ENCODE assay signal across 15 cellular contexts in the genomic region with DNA sequence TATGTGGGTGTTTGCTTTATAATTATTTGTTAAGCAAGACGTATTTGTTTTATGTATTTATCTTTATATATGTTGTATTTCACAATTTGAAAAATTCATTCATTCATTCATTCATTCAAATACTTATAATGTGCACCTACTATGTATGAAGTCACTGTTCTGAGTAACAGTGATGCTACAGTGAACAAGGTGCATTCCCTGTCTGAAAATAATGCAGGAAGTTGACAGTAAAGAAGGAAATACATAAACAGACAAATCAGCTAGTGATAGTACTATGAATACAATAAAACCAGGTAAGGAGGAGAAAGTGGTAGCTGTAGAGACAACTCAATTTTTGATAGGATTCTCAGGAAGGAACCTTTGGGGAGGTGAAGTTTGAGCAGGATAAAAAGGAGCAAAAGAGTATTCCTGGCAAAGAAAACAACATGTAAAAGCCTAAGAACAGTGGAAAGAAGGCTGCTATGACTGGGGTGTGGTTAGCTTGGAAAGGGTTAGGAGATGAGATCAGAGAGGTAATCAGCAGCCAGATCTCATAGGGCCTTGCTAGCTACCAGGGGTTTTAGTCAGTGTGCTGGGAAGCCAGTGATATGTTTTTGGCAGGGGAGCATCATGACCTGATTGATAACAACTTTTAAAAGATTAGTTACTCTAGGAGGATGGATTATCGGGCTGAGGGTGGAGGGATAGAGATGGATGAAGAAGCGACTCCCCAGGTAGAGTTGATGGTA. TPM values are rescaled to one million over a fixed set of nuclear protein-coding genes. Genes with fewer than 3 reads are reported as not detected.
DNase-seq lines count a peak whose midpoint lies in the region; ATAC-seq and TF ChIP-seq lines count a peak whose summit lies in the region.
"Had no signal": no experiment of that assay in that cellular context is flagged by ENCODE, and none has a peak within 500 bp of the region (broad histone marks: within the 10 kb centered on the region; RNA-seq: fewer than 3 reads in every experiment).

No MANE protein-coding gene starts in this region.

- peaks cover 6% of the 10 kb centered on the region for H3K36me3 Mint-ChIP-seq in MCF 10A (ENCODE audit: insufficient read depth, unreplicated experiment)
- H3K36me3 Mint-ChIP-seq in T-helper 2 cell treated with Interferon-gamma antibody and Interleukin-4, amounts not matched to agents 5 μg/mL and 100 μg/mL, for 36 hours (ENCODE audit: low read depth): peaks cover 29% of the 10 kb centered on the region

- H3K4me2 ChIP-seq in mammary epithelial cell (ENCODE audit: insufficient read depth, low read depth, low read length): no peak overlapping the region

- no peak overlapping the region for H3K9ac ChIP-seq in mammary epithelial cell (ENCODE audit: insufficient read depth, low read length)

- no peaks in the 10 kb centered on the region for H4K20me1 ChIP-seq in mammary epithelial cell (ENCODE audit: insufficient read depth, low read length)

- dilution Hi-C loops in mammary epithelial cell (cut with HindIII; ENCODE audit: low sequenced_read_pairs): no loop called here

- no peak overlapping the region for H2AFZ ChIP-seq in mammary epithelial cell (ENCODE audit: low read depth, low read length)

- no peaks in the 10 kb centered on the region for H3K9me3 Mint-ChIP-seq in MCF 10A (ENCODE audit: unreplicated experiment)
- H3K9me3 Mint-ChIP-seq in T-helper 2 cell treated with Interferon-gamma antibody and Interleukin-4, amounts not matched to agents 5 μg/mL and 100 μg/mL, for 36 hours: no peaks in the 10 kb centered on the region

- H3K27me3 Mint-ChIP-seq in MCF 10A (ENCODE audit: insufficient read depth, unreplicated experiment): no peaks in the 10 kb centered on the region
- H3K27me3 Mint-ChIP-seq in T-helper 2 cell treated with Interferon-gamma antibody and Interleukin-4, amounts not matched to agents 5 μg/mL and 100 μg/mL, for 36 hours (ENCODE audit: low read depth): no peaks in the 10 kb centered on the region

- no peaks in the 10 kb centered on the region for H3K79me2 ChIP-seq in mammary epithelial cell (ENCODE audit: insufficient read depth, low read length)

- POLR2A ChIA-PET in MCF 10A (lab: Yijun Ruan, JAX): interaction anchor here (0.8 to 3.2 kb wide), 7 partner anchors 17 to 81 kb away, joined by 3 to 25 read pairs (median 6); a partner anchor contains a TSS

- H3K4me1 ChIP-seq in mammary epithelial cell (ENCODE audit: insufficient read depth, low read length): no peaks in the 10 kb centered on the region
- H3K4me1 ChIP-seq: gastrocnemius medialis, tibial nerve had no signal

- ATAC-seq in stimulated activated naive CD8-positive, alpha-beta T cell treated with anti-CD3 and anti-CD28 coated beads, Interleukin-15, Interleukin-2, amounts not matched to agents 100 U/mL and 50 U/mL, for 24 hours: peak; percentile 86
- ATAC-seq in HG03045 (IDR thresholded peaks at IDR 0.05; ENCODE audit: unreplicated experiment): no peak
- ATAC-seq: gastrocnemius medialis had no signal

- intact Hi-C loops in mammary epithelial cell (cut with micrococcal nuclease): no loop called here
- intact Hi-C loops in MCF 10A (cut with micrococcal nuclease): no loop called here

- no peaks in the 10 kb centered on the region for H3K27me3 ChIP-seq in mammary epithelial cell (ENCODE audit: insufficient read depth, low read length)

- H3K36me3 ChIP-seq in mammary epithelial cell (ENCODE audit: insufficient read depth, low read length): peaks cover 2% of the 10 kb centered on the region
- H3K36me3 ChIP-seq: gastrocnemius medialis, HAP-1, tibial nerve had no signal

- H3K27ac ChIP-seq in mammary epithelial cell (ENCODE audit: insufficient read depth, low read depth, low read length): no peak overlapping the region
- H3K27ac ChIP-seq: gastrocnemius medialis, tibial nerve, VCaP had no signal

- in situ Hi-C loops in mammary epithelial cell (cut with MboI; ENCODE audit: low sequenced_read_pairs in 2 of 2): no loop called here

- 100% methylated on average over 3 of the region's 3 CpGs for WGBS in mammary epithelial cell (ENCODE audit: low coverage, missing lambda C conversion rate)

- H3K4me1 Mint-ChIP-seq in MCF 10A (ENCODE audit: insufficient read depth, unreplicated experiment): peaks cover 11% of the 10 kb centered on the region
- H3K4me1 Mint-ChIP-seq in T-helper 2 cell treated with Interferon-gamma antibody and Interleukin-4, amounts not matched to agents 5 μg/mL and 100 μg/mL, for 36 hours (ENCODE audit: low read depth): peaks cover 56% of the 10 kb centered on the region

- DNase-seq in mammary epithelial cell: peak; percentile 48
- DNase-seq in MCF 10A (ENCODE audit: unreplicated experiment): no peak
- DNase-seq in T-helper 2 cell treated with Interferon-gamma antibody and Interleukin-4, amounts not matched to agents 5 μg/mL and 100 μg/mL, for 36 hours (ENCODE audit: low spot score): peak; percentile 70
- peak; percentile 34 for DNase-seq in epithelial cell of esophagus (ENCODE audit: low read depth)
- peak; percentile 37 for DNase-seq in stimulated activated naive CD8-positive, alpha-beta T cell treated with anti-CD3 and anti-CD28 coated beads, Interleukin-15, Interleukin-2, amounts not matched to agents 100 U/mL and 50 U/mL, for 24 hours
- DNase-seq in NCI-H526 treated with DMSO at 0.1 percent for 48 hours (lab: John Stamatoyannopoulos, UW): no peak
- no peak for DNase-seq in superior temporal gyrus (ENCODE audit: extremely low spot score)
- DNase-seq: NCI-H2107; NK-92 treated with Interleukin-12 subunit alpha and Interleukin-12 subunit beta, amount 100 ng/mL, for 24 hours had no signal

- TF ChIP-seq CTCF in mammary epithelial cell (conservative IDR thresholded peaks at IDR 0.05 in 1 of 2, IDR thresholded peaks at IDR 0.05 in 1 of 2; ENCODE audit: extremely low read depth in 1 of 2, insufficient read depth in 1 of 2, low read depth in 1 of 2, low read length in 2 of 2): no peak
- TF ChIP-seq CTCF in MCF 10A (IDR thresholded peaks at IDR 0.05; ENCODE audit: unreplicated experiment): no peak
- no peak for TF ChIP-seq CTCF in epithelial cell of esophagus (IDR thresholded peaks at IDR 0.05; ENCODE audit: insufficient read depth, low read depth, low read length, missing control alignments)

- BruUV-seq in mammary epithelial cell (replicated peaks; lab: Mats Ljungman, UMichigan) (no TSS peak), MCF 10A (replicated peaks; lab: Mats Ljungman, UMichigan) (no TSS peak)

- no peaks in the 10 kb centered on the region for H3K9me3 ChIP-seq in mammary epithelial cell (replicated peaks; ENCODE audit: insufficient read depth, low read length)
- H3K9me3 ChIP-seq: gastrocnemius medialis, HAP-1, tibial nerve had no signal

- H3K4me3 Mint-ChIP-seq in MCF 10A (ENCODE audit: unreplicated experiment): no peak overlapping the region
- H3K4me3 Mint-ChIP-seq in T-helper 2 cell treated with Interferon-gamma antibody and Interleukin-4, amounts not matched to agents 5 μg/mL and 100 μg/mL, for 36 hours: peak overlapping the region; percentile 78

- CTCF ChIA-PET in mammary epithelial cell (lab: Charles Lee; ENCODE audit: low non-redundant PET): no interaction called here
- CTCF ChIA-PET in MCF 10A (lab: Yijun Ruan, JAX): interaction anchor here (0.5 to 1.7 kb wide), 5 partner anchors 9 to 190 kb away, joined by 3 to 5 read pairs (median 3); no protein-coding TSS in a partner anchor

- H3K27ac Mint-ChIP-seq in MCF 10A (ENCODE audit: low read depth, unreplicated experiment): no peak overlapping the region
- peak overlapping the region; percentile 96 for H3K27ac Mint-ChIP-seq in T-helper 2 cell treated with Interferon-gamma antibody and Interleukin-4, amounts not matched to agents 5 μg/mL and 100 μg/mL, for 36 hours

- no peak overlapping the region for H3K4me3 ChIP-seq in mammary epithelial cell (replicated peaks in 1 of 3; ENCODE audit: insufficient read depth in 1 of 3, low read depth in 2 of 3, low read length in 3 of 3)
- no peak overlapping the region for H3K4me3 ChIP-seq in epithelial cell of esophagus (ENCODE audit: low read length)
- H3K4me3 ChIP-seq: gastrocnemius medialis, HAP-1, tibial nerve had no signal

RNA-seq across cellular contexts. Expression of a gene that starts 17.4 kb away (rescaled TPM):
- total RNA-seq in mammary epithelial cell (10 to 100 TPM; 10.7 to 14.8 TPM), MCF 10A (2022) (18.4 and 20.7 TPM in 2 replicates)
- 9.8 TPM for polyA plus RNA-seq in mammary epithelial cell
- polyA minus RNA-seq in mammary epithelial cell: 8.0 TPM
- total RNA-seq: osteoblast had no signal

Comparison
In these comparisons a context has a peak if more than half of its experiments do, and no peak if none do; other contexts are left out.
1. DNase-seq: peak in mammary epithelial cell (single experiment), T-helper 2 cell treated with Interferon-gamma antibody and Interleukin-4, amounts not matched to agents 5 μg/mL and 100 μg/mL, for 36 hours (single experiment), epithelial cell of esophagus (single experiment) and stimulated activated naive CD8-positive, alpha-beta T cell treated with anti-CD3 and anti-CD28 coated beads, Interleukin-15, Interleukin-2, amounts not matched to agents 100 U/mL and 50 U/mL, for 24 hours (single experiment); none in MCF 10A (single experiment), NCI-H526 treated with DMSO at 0.1 percent for 48 hours (single experiment) and superior temporal gyrus (single experiment).